ENCODE assay signal across 8 cellular contexts in genomic region chr14:58243790-58244555, GRCh38. TPM values are rescaled to one million over a fixed set of nuclear protein-coding genes. Genes with fewer than 3 reads are reported as not detected.
DNase-seq lines count a peak whose midpoint lies in the region; ATAC-seq and TF ChIP-seq lines count a peak whose summit lies in the region.

No MANE protein-coding gene starts in this region.

- H3K36me3 ChIP-seq in WERI-Rb-1 (peaks cover 26% of the 10 kb centered on the region), psoas muscle (ENCODE audit: insufficient read depth in 1 of 2, low read depth in 1 of 2) (peaks cover 0 to 23% of the 10 kb centered on the region in 2 donors)

- no peak for TF ChIP-seq POLR2A in NB4 (IDR thresholded peaks at IDR 0.05; ENCODE audit: extremely low read depth, insufficient read length)

- H3K27me3 ChIP-seq in WERI-Rb-1 (ENCODE audit: insufficient read depth, low read depth, severe bottlenecking) (no peaks in the 10 kb centered on the region), psoas muscle (ENCODE audit: insufficient read depth in 3 of 3, low read length in 2 of 3) (no peaks in the 10 kb centered on the region)

- no peaks in the 10 kb centered on the region for H3K27me3 Mint-ChIP-seq in activated CD8-positive, alpha-beta memory T cell treated with anti-CD3 and anti-CD28 coated beads, Interleukin-2, amount 10 ng/mL, durations not matched to agents 7 days and 5 days
- peaks cover 5% of the 10 kb centered on the region for H3K27me3 Mint-ChIP-seq in glutamatergic neuron (ENCODE audit: unreplicated experiment)

- peaks cover 35% of the 10 kb centered on the region for H3K4me1 ChIP-seq in psoas muscle

- WGBS in psoas muscle, 3 donors: 1% methylated on average over 16 of the region's 16 CpGs

- H3K9me3 ChIP-seq in WERI-Rb-1 (ENCODE audit: severe bottlenecking) (no peaks in the 10 kb centered on the region), psoas muscle (no peaks in the 10 kb centered on the region)

- no peaks in the 10 kb centered on the region for H3K9me3 Mint-ChIP-seq in activated CD8-positive, alpha-beta memory T cell treated with anti-CD3 and anti-CD28 coated beads, Interleukin-2, amount 10 ng/mL, durations not matched to agents 7 days and 5 days (ENCODE audit: low read depth)
- H3K9me3 Mint-ChIP-seq in glutamatergic neuron (ENCODE audit: unreplicated experiment): peaks cover 8% of the 10 kb centered on the region

- intact Hi-C loops in psoas muscle (cut with DNase I): loop anchor here (2.0 to 5.0 kb wide), 2 partner anchors 53 to 55 kb away; partner anchors contain the start of gene ARID4A (in 2 of the 2)

- H3K4me3 ChIP-seq in NB4 (ENCODE audit: low read depth, low read length): peak overlapping the region; percentile 93
- peak overlapping the region; percentile 79 for H3K4me3 ChIP-seq in WERI-Rb-1 (ENCODE audit: low read depth, low read length)
- H3K4me3 ChIP-seq in psoas muscle: peak overlapping the region; percentile 89

- peaks cover 18% of the 10 kb centered on the region for H3K36me3 Mint-ChIP-seq in activated CD8-positive, alpha-beta memory T cell treated with anti-CD3 and anti-CD28 coated beads, Interleukin-2, amount 10 ng/mL, durations not matched to agents 7 days and 5 days
- H3K36me3 Mint-ChIP-seq in glutamatergic neuron (ENCODE audit: unreplicated experiment): peaks cover 4% of the 10 kb centered on the region

- DNase-seq in activated CD8-positive, alpha-beta memory T cell treated with anti-CD3 and anti-CD28 coated beads, Interleukin-2, amount 10 ng/mL, durations not matched to agents 7 days and 5 days: no peak
- no peak for DNase-seq in activated CD8-positive, alpha-beta memory T cell treated with anti-CD3 and anti-CD28 coated beads, Interleukin-2, amount 50 U/mL, for 48 hours
- DNase-seq in NB4 (ENCODE audit: low read depth) (peak; percentile 59), WERI-Rb-1 (no peak), glutamatergic neuron (no peak), psoas muscle (no peak), 8988T (no peak)

- H3K27ac Mint-ChIP-seq in activated CD8-positive, alpha-beta memory T cell treated with anti-CD3 and anti-CD28 coated beads, Interleukin-2, amount 10 ng/mL, durations not matched to agents 7 days and 5 days: peak overlapping the region; percentile 98
- H3K27ac Mint-ChIP-seq in glutamatergic neuron (ENCODE audit: unreplicated experiment): peak overlapping the region; percentile 7

- ATAC-seq in activated CD8-positive, alpha-beta memory T cell treated with anti-CD3 and anti-CD28 coated beads, Interleukin-2, amount 10 ng/mL, durations not matched to agents 7 days and 5 days: peak; percentile 30
- ATAC-seq in HG02610 (IDR thresholded peaks at IDR 0.05; ENCODE audit: unreplicated experiment): peak; percentile 35
- ATAC-seq in psoas muscle: peak; percentile 33 to 47 (median 38)

- TF ChIP-seq CTCF in NB4 (IDR thresholded peaks at IDR 0.05; ENCODE audit: low read depth, low read length): no peak
- TF ChIP-seq CTCF in WERI-Rb-1 (IDR thresholded peaks at IDR 0.05; ENCODE audit: low read depth, low read length): no peak
- TF ChIP-seq CTCF in glutamatergic neuron (IDR thresholded peaks at IDR 0.05; ENCODE audit: partially characterized antibody, unreplicated experiment): no peak
- no peak for TF ChIP-seq CTCF in psoas muscle (IDR thresholded peaks at IDR 0.05)

- H3K4me3 Mint-ChIP-seq in activated CD8-positive, alpha-beta memory T cell treated with anti-CD3 and anti-CD28 coated beads, Interleukin-2, amount 10 ng/mL, durations not matched to agents 7 days and 5 days: peak overlapping the region; percentile 85
- peak overlapping the region; percentile 98 for H3K4me3 Mint-ChIP-seq in glutamatergic neuron (ENCODE audit: unreplicated experiment)

- CTCF ChIA-PET in activated CD8-positive, alpha-beta memory T cell treated with anti-CD3 and anti-CD28 coated beads, Interleukin-2, amount 10 ng/mL, durations not matched to agents 7 days and 5 days (lab: Charles Lee): interaction anchor here (0.9 to 2.2 kb wide), 4 partner anchors 44 to 183 kb away, joined by 3 to 8 read pairs (median 4); partner anchors contain the start of genes ACTR10, ARID4A, KIAA0586 and TIMM9

- H3K4me1 Mint-ChIP-seq in activated CD8-positive, alpha-beta memory T cell treated with anti-CD3 and anti-CD28 coated beads, Interleukin-2, amount 10 ng/mL, durations not matched to agents 7 days and 5 days: peaks cover 49% of the 10 kb centered on the region
- peaks cover 7% of the 10 kb centered on the region for H3K4me1 Mint-ChIP-seq in glutamatergic neuron (ENCODE audit: low read depth, unreplicated experiment)

- H3K27ac ChIP-seq in WERI-Rb-1 (peak overlapping the region; percentile 91), psoas muscle (peak overlapping the region; percentile 98)

RNA-seq across cellular contexts. Expression of gene PSMA3, which starts 0.7 kb away (rescaled TPM):
- total RNA-seq in activated CD8-positive, alpha-beta memory T cell treated with anti-CD3 and anti-CD28 coated beads, Interleukin-2, amount 10 ng/mL, durations not matched to agents 7 days and 5 days: 100 to 1,000 TPM; 284 to 312 TPM
- total RNA-seq in glutamatergic neuron (ENCODE audit: unreplicated experiment) (116 TPM), psoas muscle (100 to 1,000 TPM; 136 to 238 (median 211) TPM)
- polyA plus RNA-seq in psoas muscle: 100 to 1,000 TPM; 235 to 466 (median 274) TPM

RNA-seq across cellular contexts. Expression of gene ACTR10, which starts 44.0 kb away (rescaled TPM):
- total RNA-seq in activated CD8-positive, alpha-beta memory T cell treated with anti-CD3 and anti-CD28 coated beads, Interleukin-2, amount 10 ng/mL, durations not matched to agents 7 days and 5 days: 10 to 100 TPM; 36.5 to 40.2 TPM
- total RNA-seq in glutamatergic neuron (ENCODE audit: unreplicated experiment) (120 TPM), psoas muscle (10 to 100 TPM; 41.2 to 67.1 (median 54.0) TPM)
- polyA plus RNA-seq in psoas muscle: 10 to 100 TPM; 56.5 to 69.0 (median 61.0) TPM

RNA-seq across cellular contexts. Expression of gene ARID4A, which starts 54.4 kb away (rescaled TPM):
- total RNA-seq in activated CD8-positive, alpha-beta memory T cell treated with anti-CD3 and anti-CD28 coated beads, Interleukin-2, amount 10 ng/mL, durations not matched to agents 7 days and 5 days: 10 to 100 TPM; 32.2 to 35.8 TPM
- total RNA-seq in glutamatergic neuron (ENCODE audit: unreplicated experiment) (22.4 TPM), psoas muscle (10 to 100 TPM in 1 of 4 donors, 1 to 10 TPM in 3; 7.1 to 11.0 (median 8.3) TPM)
- polyA plus RNA-seq in psoas muscle: 1 to 10 TPM; 1.7 to 8.1 (median 3.0) TPM
